Comparison of ENCODE assay signal across 1 cellular context in genomic region chr1:147902183-147902845, GRCh38.
TF ChIP-seq lines count a peak whose summit lies in the region.

Gene GJA8, plus strand, starts transcription at chr1:147902795. Its CDS starts 5,161 bp downstream, at chr1:147907956.

TF ChIP-seq in GM23338, 12 proteins besides CTCF, POLR2A, EP300 and RAD21:
- TF ChIP-seq ZNF462 (CRISPR knock-in tag; IDR thresholded peaks at IDR 0.05) (no peak), ETS1 (IDR thresholded peaks at IDR 0.05) (no peak), POLR2AphosphoS5 (IDR thresholded peaks at IDR 0.05; ENCODE audit: low read depth) (no peak), CREB1 (CRISPR knock-in tag; IDR thresholded peaks at IDR 0.05; ENCODE audit: low read depth) (no peak), REST (IDR thresholded peaks at IDR 0.05; ENCODE audit: unreplicated experiment) (no peak), STAT1 (IDR thresholded peaks at IDR 0.05; ENCODE audit: unreplicated experiment) (no peak), EZH2 (IDR thresholded peaks at IDR 0.05; ENCODE audit: low read depth, unreplicated experiment) (no peak), ZNF331 (CRISPR knock-in tag; IDR thresholded peaks at IDR 0.05; ENCODE audit: low read depth) (no peak), NANOG (IDR thresholded peaks at IDR 0.05; ENCODE audit: borderline replicate concordance) (no peak), EZH2phosphoT487 (IDR thresholded peaks at IDR 0.05; ENCODE audit: unreplicated experiment) (no peak), JUNB (IDR thresholded peaks at IDR 0.05; ENCODE audit: unreplicated experiment) (no peak), ZNF114 (CRISPR knock-in tag; IDR thresholded peaks at IDR 0.05) (no peak)
TF ChIP-seq in GM23338: peak in this region for 0.
